Comparison of ENCODE assay signal across 19 cellular contexts in the genomic region with DNA sequence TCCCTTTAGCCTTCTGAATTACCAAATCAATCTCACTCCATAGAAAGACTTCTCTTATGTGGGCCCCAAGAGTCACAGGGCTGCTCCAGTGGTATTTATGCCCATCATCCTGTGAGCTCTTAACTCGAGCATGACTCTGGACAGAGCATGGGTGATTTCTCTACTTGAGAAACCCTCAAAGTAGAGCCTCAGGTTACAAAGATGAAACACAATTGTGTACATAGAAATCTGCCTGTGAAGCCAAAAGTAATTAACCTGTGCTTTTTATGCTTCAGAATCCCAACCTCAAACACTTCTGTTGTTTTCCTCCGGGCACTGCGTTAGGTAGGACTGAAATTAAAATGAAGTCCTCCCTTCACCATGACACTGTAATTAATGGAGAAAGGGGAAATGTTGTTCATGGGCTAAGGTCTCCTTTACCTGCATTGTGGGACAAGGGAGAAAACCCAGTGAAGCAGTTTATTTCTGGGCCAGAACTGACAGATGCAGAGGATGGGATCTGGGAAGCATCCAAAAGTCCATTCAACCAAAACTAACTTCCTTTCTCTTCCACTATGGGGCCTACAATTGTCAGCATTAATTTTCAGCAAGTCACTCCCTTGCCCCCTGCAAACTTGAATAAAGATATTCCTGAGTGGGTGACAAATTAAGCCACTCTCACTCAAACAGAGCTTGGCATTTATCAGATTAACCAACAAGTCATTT. TPM values are rescaled to one million over a fixed set of nuclear protein-coding genes. Genes with fewer than 3 reads are reported as not detected.
DNase-seq lines count a peak whose midpoint lies in the region; ATAC-seq and TF ChIP-seq lines count a peak whose summit lies in the region.
"Had no signal": no experiment of that assay in that cellular context is flagged by ENCODE, and none has a peak within 500 bp of the region (broad histone marks: within the 10 kb centered on the region; RNA-seq: fewer than 3 reads in every experiment).

No MANE protein-coding gene starts in this region.

- no peak overlapping the region for H3K14ac ChIP-seq in neuronal stem cell (ENCODE audit: low read length)

- no peak overlapping the region for H2AFZ ChIP-seq in SU-DHL-6 (ENCODE audit: low read depth, low read length, severe bottlenecking)
- no peak overlapping the region for H2AFZ ChIP-seq in neuronal stem cell (ENCODE audit: low read length)

- H3K27ac ChIP-seq in SU-DHL-6 (ENCODE audit: low read depth, low read length) (peak overlapping the region; percentile 21; the same call in 1 of the 2 replicates), neuronal stem cell (replicated peaks; ENCODE audit: low read length) (no peak overlapping the region)
- H3K27ac ChIP-seq: prostate gland had no signal

- WGBS in neuronal stem cell (ENCODE audit: extremely low coverage in 2 of 2, insufficient read length in 2 of 2, insufficient replicate concordance in 1 of 2), 2 donors, result no CpG with 5 or more reads among the region's 3 CpGs

- H3K18ac ChIP-seq in neuronal stem cell (ENCODE audit: low read length), result no peak overlapping the region

- no peaks in the 10 kb centered on the region for H4K20me1 ChIP-seq in SU-DHL-6 (ENCODE audit: low read depth, low read length)

- H3K4ac ChIP-seq in neuronal stem cell (ENCODE audit: low read length), result no peak overlapping the region

- no peaks in the 10 kb centered on the region for H3K79me1 ChIP-seq in neuronal stem cell (ENCODE audit: low read depth, low read length)

- no peak overlapping the region for H2BK5ac ChIP-seq in neuronal stem cell (ENCODE audit: low read length)

- ATAC-seq in HG03432 (IDR thresholded peaks at IDR 0.05; ENCODE audit: unreplicated experiment) (no peak), HG02852 (IDR thresholded peaks at IDR 0.05; ENCODE audit: unreplicated experiment) (no peak)
- ATAC-seq: effector memory CD8-positive, alpha-beta T cell; esophagus mucosa; GM12878; HCT116; SK-N-SH treated with all-trans-retinoic acid at 6 μM for 48 hours; WTC11 had no signal

- H3K4me1 ChIP-seq in neuronal stem cell (ENCODE audit: control insufficient read depth in 2 of 2, insufficient read depth in 1 of 2, low read depth in 1 of 2, low read length in 2 of 2), result no peaks in the 10 kb centered on the region
- H3K4me1 ChIP-seq: prostate gland had no signal

- no peak overlapping the region for H2BK15ac ChIP-seq in neuronal stem cell (ENCODE audit: low read length)

- no peaks in the 10 kb centered on the region for H3K27me3 ChIP-seq in SU-DHL-6 (ENCODE audit: low read length)
- no peaks in the 10 kb centered on the region for H3K27me3 ChIP-seq in neuronal stem cell (ENCODE audit: control insufficient read depth in 3 of 3, insufficient read depth in 3 of 3, low read depth in 1 of 3, low read length in 3 of 3)

- peaks cover 30% of the 10 kb centered on the region for H3F3A ChIP-seq in SU-DHL-6 (ENCODE audit: insufficient read depth)

- peak; percentile 28 for DNase-seq in DMS153 (lab: John Stamatoyannopoulos, UW)
- peak; percentile 81 for DNase-seq in NCI-H1092 (lab: John Stamatoyannopoulos, UW)
- peak; percentile 84 for DNase-seq in NCI-H2196 (lab: John Stamatoyannopoulos, UW; ENCODE audit: unreplicated experiment)
- no peak for DNase-seq in neuronal stem cell (ENCODE audit: low spot score)
- DNase-seq in iPS-NIHi7 (ENCODE audit: extremely low spot score), result no peak
- DNase-seq: activated CD4-positive, alpha-beta T cell treated with anti-CD3 and anti-CD28 coated beads, Interleukin-2, amount 50 U/mL, for 48 hours; activated gamma-delta T cell treated with Interleukin-2 at 50 U/mL for 16 hours; effector memory CD8-positive, alpha-beta T cell; foreskin melanocyte; KG1 had no signal

- H3K4me3 ChIP-seq in SU-DHL-6 (ENCODE audit: insufficient read depth, low read length, poor library complexity, severe bottlenecking) (no peak overlapping the region), neuronal stem cell (ENCODE audit: low read length in 2 of 2) (no peak overlapping the region)
- H3K4me3 ChIP-seq: GM12878, prostate gland had no signal

- no peak overlapping the region for H4K91ac ChIP-seq in neuronal stem cell (ENCODE audit: low read depth, low read length, poor library complexity)

- no peak overlapping the region for H4K8ac ChIP-seq in neuronal stem cell (ENCODE audit: low read depth, low read length)

- H3K9ac ChIP-seq in SU-DHL-6 (ENCODE audit: low read length) (no peak overlapping the region), neuronal stem cell (ENCODE audit: low read depth, low read length, poor library complexity) (no peak overlapping the region)

- no peaks in the 10 kb centered on the region for H3K9me2 ChIP-seq in SU-DHL-6 (replicated peaks; ENCODE audit: insufficient read depth, low read length)

- TF ChIP-seq CTCF in SU-DHL-6 (IDR thresholded peaks at IDR 0.05; ENCODE audit: insufficient read depth, low read length, poor library complexity, severe bottlenecking), result no peak

- no peaks in the 10 kb centered on the region; the same call in 1 of the 2 replicates for H3K36me3 ChIP-seq in SU-DHL-6 (ENCODE audit: low read length)
- H3K36me3 ChIP-seq in neuronal stem cell (replicated peaks in 1 of 2; ENCODE audit: control insufficient read depth in 2 of 2, insufficient read depth in 2 of 2, low read length in 2 of 2), result no peaks in the 10 kb centered on the region
- H3K36me3 ChIP-seq: prostate gland had no signal

- no peaks in the 10 kb centered on the region for H3K79me2 ChIP-seq in SU-DHL-6 (ENCODE audit: insufficient read depth, low read length)

- H3K4me2 ChIP-seq in SU-DHL-6 (ENCODE audit: low read depth, low read length, poor library complexity, severe bottlenecking) (no peak overlapping the region), neuronal stem cell (ENCODE audit: insufficient read depth, low read length, poor library complexity, severe bottlenecking) (no peak overlapping the region)

- no peak overlapping the region for H2AK5ac ChIP-seq in neuronal stem cell (ENCODE audit: low read depth, low read length)

- no peak overlapping the region for H3K23ac ChIP-seq in neuronal stem cell (ENCODE audit: low read depth, low read length, poor library complexity)

- peaks cover 15% of the 10 kb centered on the region for H3K9me3 ChIP-seq in SU-DHL-6 (ENCODE audit: insufficient read depth, low read length)
- no peaks in the 10 kb centered on the region for H3K9me3 ChIP-seq in neuronal stem cell (replicated peaks in 1 of 2; ENCODE audit: control insufficient read depth in 2 of 2, insufficient read depth in 1 of 2, low read depth in 1 of 2, low read length in 2 of 2)
- H3K9me3 ChIP-seq: prostate gland had no signal

- no peak overlapping the region for H2BK12ac ChIP-seq in neuronal stem cell (ENCODE audit: low read length)

- H2BK120ac ChIP-seq in neuronal stem cell (ENCODE audit: low read depth, low read length), result no peak overlapping the region

RNA-seq across cellular contexts. Expression of a gene that starts 24.1 kb away (rescaled TPM):
- not detected for polyA plus RNA-seq in neuronal stem cell (2013, experiment 1 of 2)
- polyA plus RNA-seq in neuronal stem cell (2013, experiment 2 of 2), result not detected

Comparison
In these comparisons a context has a peak if more than half of its experiments do, and no peak if none do; other contexts are left out.
1. DNase-seq: peak in DMS153 (single experiment), NCI-H1092 (single experiment) and NCI-H2196 (single experiment); none in neuronal stem cell (single experiment) and iPS-NIHi7 (single experiment).